Comparison of ENCODE assay signal across 19 cellular contexts in the genomic region with DNA sequence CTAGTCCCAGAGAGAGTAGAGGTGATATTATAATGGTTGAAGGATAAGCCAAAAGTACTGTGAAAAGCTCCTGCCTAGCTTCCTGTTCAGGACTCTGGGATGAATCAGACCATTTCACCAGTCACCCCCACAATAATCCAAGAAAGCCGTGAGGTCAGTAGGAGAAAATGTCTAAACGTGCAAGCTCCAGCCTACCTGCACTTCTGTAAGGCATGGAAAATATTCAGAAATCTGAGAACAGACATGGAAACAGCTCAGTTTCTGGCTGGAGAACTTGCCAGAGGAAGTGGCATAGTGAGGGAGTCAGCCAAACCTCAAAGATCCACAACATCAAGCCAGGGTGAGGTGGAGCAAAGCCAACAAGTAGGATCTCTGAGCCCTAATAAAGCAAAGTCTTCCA. TPM values are rescaled to one million over a fixed set of nuclear protein-coding genes. Genes with fewer than 3 reads are reported as not detected.
DNase-seq lines count a peak whose midpoint lies in the region; ATAC-seq, FAIRE-seq and TF ChIP-seq lines count a peak whose summit lies in the region.
"Had no signal": no experiment of that assay in that cellular context is flagged by ENCODE, and none has a peak within 500 bp of the region (broad histone marks: within the 10 kb centered on the region; RNA-seq: fewer than 3 reads in every experiment).

No MANE protein-coding gene starts in this region.

- FAIRE-seq in endothelial cell of umbilical vein (lab: Jason Lieb, UNC) = peak; percentile 81
- FAIRE-seq: GM12891, GM19239, islet of Langerhans had no signal

- H3K9ac ChIP-seq in endothelial cell of umbilical vein (replicated peaks; ENCODE audit: extremely low read depth, insufficient read depth, low read length) = no peak overlapping the region
- H3K9ac ChIP-seq: BLaER1 had no signal

- no peak overlapping the region for H3K4me2 ChIP-seq in endothelial cell of umbilical vein (ENCODE audit: insufficient read depth, low read length)
- H3K4me2 ChIP-seq: BLaER1 had no signal

- H3K36me3 ChIP-seq in RWPE2 (ENCODE audit: low read depth) (no peaks in the 10 kb centered on the region), endothelial cell of umbilical vein (ENCODE audit: control insufficient read depth in 2 of 2, extremely low read depth in 1 of 2, insufficient read depth in 2 of 2, low read length in 2 of 2) (no peaks in the 10 kb centered on the region), BE2C (no peaks in the 10 kb centered on the region)
- H3K36me3 ChIP-seq: BLaER1, gastroesophageal sphincter, spleen had no signal

- peak overlapping the region; percentile 68 for H3K27ac ChIP-seq in RWPE2 (ENCODE audit: poor library complexity, severe bottlenecking)
- no peak overlapping the region for H3K27ac ChIP-seq in endothelial cell of umbilical vein (ENCODE audit: insufficient read depth, low read depth, low read length)
- H3K27ac ChIP-seq: BLaER1, spleen had no signal

- intact Hi-C loops in endothelial cell of umbilical vein (cut with micrococcal nuclease) = no loop called here

- DNase-seq in GDM1 (lab: John Stamatoyannopoulos, UW) (peak; percentile 7), RWPE2 (ENCODE audit: low spot score) (no peak), endothelial cell of umbilical vein (ENCODE audit: low read depth, low spot score) (peak; percentile 34), renal cortical epithelial cell (ENCODE audit: low read depth) (peak; percentile 7), BE2C (no peak)
- DNase-seq: activated CD8-positive, alpha-beta T cell treated with anti-CD3 and anti-CD28 coated beads for 36 hours; aorta; DMS79 treated with DMSO at 0.1 percent for 48 hours; MV-4-11; NCI-H2171 treated with DMSO at 0.1 percent for 48 hours; spleen had no signal

- dilution Hi-C loops in endothelial cell of umbilical vein (cut with MboI; ENCODE audit: extremely low pct_ligation_motif_present, low sequenced_read_pairs) = no loop called here

- H4K20me1 ChIP-seq in endothelial cell of umbilical vein (replicated peaks; ENCODE audit: control insufficient read depth, extremely low read depth, insufficient read depth, low read length) = peaks cover 3% of the 10 kb centered on the region
- H4K20me1 ChIP-seq: BLaER1 had no signal

- peaks cover 17% of the 10 kb centered on the region for H3K4me1 ChIP-seq in RWPE2 (ENCODE audit: insufficient read depth, poor library complexity, severe bottlenecking)
- peaks cover 12% of the 10 kb centered on the region for H3K4me1 ChIP-seq in endothelial cell of umbilical vein (ENCODE audit: control insufficient read depth, extremely low read depth, insufficient read depth, low read length)
- H3K4me1 ChIP-seq in BE2C = peaks cover 3% of the 10 kb centered on the region
- H3K4me1 ChIP-seq: BLaER1 had no signal

- TF ChIP-seq CTCF in RWPE2 (IDR thresholded peaks at IDR 0.05; ENCODE audit: poor library complexity, severe bottlenecking) (no peak), endothelial cell of umbilical vein (IDR thresholded peaks at IDR 0.05; ENCODE audit: extremely low read depth in 1 of 2, insufficient read depth in 1 of 2, low read depth in 1 of 2, low read length in 2 of 2) (no peak), BE2C (IDR thresholded peaks at IDR 0.05; ENCODE audit: low read depth, low read length) (no peak)

- POLR2A ChIA-PET in endothelial cell of umbilical vein (lab: Charles Lee) = no interaction called here

- no peaks in the 10 kb centered on the region for H3K9me1 ChIP-seq in endothelial cell of umbilical vein (replicated peaks; ENCODE audit: control insufficient read depth, extremely low read depth, insufficient read depth, low read length)

- H3K27me3 ChIP-seq in RWPE2 (ENCODE audit: insufficient read depth, poor library complexity, severe bottlenecking) = no peaks in the 10 kb centered on the region
- no peaks in the 10 kb centered on the region for H3K27me3 ChIP-seq in endothelial cell of umbilical vein (ENCODE audit: control insufficient read depth in 2 of 2, insufficient read depth in 2 of 2, low read length in 2 of 2)
- peaks cover 4% of the 10 kb centered on the region; the same call in 1 of the 2 replicates for H3K27me3 ChIP-seq in BE2C
- H3K27me3 ChIP-seq: BLaER1, gastroesophageal sphincter, spleen had no signal

- no peaks in the 10 kb centered on the region for H3K79me2 ChIP-seq in endothelial cell of umbilical vein (ENCODE audit: control insufficient read depth, insufficient read depth, low read length)

- CTCF ChIA-PET in endothelial cell of umbilical vein (lab: Charles Lee) = interaction anchor here (0.8 to 2.1 kb wide), 8 partner anchors 10 to 147 kb away, joined by 3 to 9 read pairs (median 4); no protein-coding TSS in a partner anchor

- H2AFZ ChIP-seq in endothelial cell of umbilical vein (ENCODE audit: low read depth, low read length) = no peak overlapping the region

- H3K9me3 ChIP-seq in RWPE2 (ENCODE audit: severe bottlenecking) (no peaks in the 10 kb centered on the region), endothelial cell of umbilical vein (replicated peaks; ENCODE audit: control insufficient read depth, insufficient read depth, low read length) (no peaks in the 10 kb centered on the region), BE2C (no peaks in the 10 kb centered on the region)
- H3K9me3 ChIP-seq: BLaER1, gastroesophageal sphincter, spleen had no signal

- TF ChIP-seq POLR2A in endothelial cell of umbilical vein (IDR thresholded peaks at IDR 0.05; ENCODE audit: low read depth, low read length) = no peak

- no TSS peak for BruUV-seq in endothelial cell of umbilical vein (replicated peaks; lab: Mats Ljungman, UMichigan)

- H3K4me3 ChIP-seq in RWPE2 (ENCODE audit: severe bottlenecking) (no peak overlapping the region), endothelial cell of umbilical vein (replicated peaks in 1 of 3; ENCODE audit: insufficient read depth in 1 of 3, low read depth in 1 of 3, low read length in 3 of 3) (no peak overlapping the region), BE2C (ENCODE audit: low read depth, low read length) (no peak overlapping the region)
- H3K4me3 ChIP-seq: BLaER1, gastroesophageal sphincter, spleen had no signal

- ATAC-seq in RWPE2 (ENCODE audit: low read depth) (peak; percentile 94), GM19452 (IDR thresholded peaks at IDR 0.05; ENCODE audit: unreplicated experiment) (no peak), GM19467 (IDR thresholded peaks at IDR 0.05; ENCODE audit: unreplicated experiment) (no peak), HG02852 (IDR thresholded peaks at IDR 0.05; ENCODE audit: unreplicated experiment) (no peak)
- ATAC-seq: activated CD8-positive, alpha-beta T cell treated with anti-CD3 and anti-CD28 coated beads for 36 hours; gastroesophageal sphincter had no signal

TF ChIP-seq in endothelial cell of umbilical vein, 7 proteins besides CTCF, POLR2A, EP300 and RAD21:
- TF ChIP-seq FOS (IDR thresholded peaks at IDR 0.05; ENCODE audit: borderline replicate concordance, insufficient read depth, low read length) = peak; percentile 7
- no peak for TF ChIP-seq POLR2AphosphoS5 (IDR thresholded peaks at IDR 0.05; ENCODE audit: insufficient read depth, low read depth, low read length)
- TF ChIP-seq EZH2 (IDR thresholded peaks at IDR 0.05; ENCODE audit: borderline replicate concordance, low read depth, low read length, severe bottlenecking) = no peak
- TF ChIP-seq, protein P1, sequence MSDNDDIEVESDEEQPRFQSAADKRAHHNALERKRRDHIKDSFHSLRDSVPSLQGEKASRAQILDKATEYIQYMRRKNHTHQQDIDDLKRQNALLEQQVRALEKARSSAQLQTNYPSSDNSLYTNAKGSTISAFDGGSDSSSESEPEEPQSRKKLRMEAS (IDR thresholded peaks at IDR 0.05; ENCODE audit: insufficient read depth, insufficient read length) = no peak

RNA-seq across cellular contexts. Expression of a gene that starts 58.2 kb away (rescaled TPM):
- 43.8 and 63.5 TPM in 2 replicates for total RNA-seq in endothelial cell of umbilical vein
- polyA plus RNA-seq in endothelial cell of umbilical vein = 35.6 and 38.2 TPM in 2 replicates
- polyA plus RNA-seq in endothelial cell of umbilical vein (2011; cell fraction: cytosol; rRNA removed) = 30.4 and 31.1 TPM in 2 replicates
- polyA plus RNA-seq in endothelial cell of umbilical vein (2011; cell fraction: nucleus; rRNA removed) = 64.1 and 68.5 TPM in 2 replicates
- 51.8 and 69.0 TPM in 2 replicates for polyA plus RNA-seq in endothelial cell of umbilical vein (2012)
- polyA minus RNA-seq in endothelial cell of umbilical vein = 150 and 172 TPM in 2 replicates
- polyA minus RNA-seq in endothelial cell of umbilical vein (2011; cell fraction: cytosol; rRNA and poly(A)+ RNA removed) = 11.7 TPM
- polyA minus RNA-seq in endothelial cell of umbilical vein (2011; cell fraction: nucleus; rRNA and poly(A)+ RNA removed) = 118 and 135 TPM in 2 replicates
- total RNA-seq in renal cortical epithelial cell = 3.6 and 7.4 TPM in 2 replicates
- polyA plus RNA-seq in BE2C (2012; ENCODE audit: insufficient read depth, insufficient read length, low read depth) = 3.1 TPM

Comparison
In these comparisons a context has a peak if more than half of its experiments do, and no peak if none do; other contexts are left out.
1. DNase-seq: peak in GDM1 (single experiment), endothelial cell of umbilical vein (single experiment) and renal cortical epithelial cell (single experiment); none in RWPE2 (single experiment) and BE2C (single experiment).